Comparison of ENCODE assay signal across 10 cellular contexts in genomic region chr2:174594451-174594850, GRCh38. TPM values are rescaled to one million over a fixed set of nuclear protein-coding genes. Genes with fewer than 3 reads are reported as not detected.
A peak's percentile ranks its signal among the peaks of the same experiment; 100 is the strongest.
DNase-seq lines count a peak whose midpoint lies in the region; ATAC-seq, FAIRE-seq and TF ChIP-seq lines count a peak whose summit lies in the region.
"Had no signal": no experiment of that assay in that cellular context is flagged by ENCODE, and none has a peak within 500 bp of the region (broad histone marks: within the 10 kb centered on the region; RNA-seq: fewer than 3 reads in every experiment).

No MANE protein-coding gene starts in this region.

- H3K27ac ChIP-seq in SK-N-MC (peak overlapping the region; percentile 98), endothelial cell of umbilical vein (ENCODE audit: insufficient read depth, low read depth, low read length) (peak overlapping the region; percentile 70)

- no TSS peak for BruUV-seq in endothelial cell of umbilical vein (replicated peaks; lab: Mats Ljungman, UMichigan)

- no peaks in the 10 kb centered on the region for H3K79me2 ChIP-seq in endothelial cell of umbilical vein (ENCODE audit: control insufficient read depth, insufficient read depth, low read length)

- no peak for DNase-seq in activated CD8-positive, alpha-beta memory T cell treated with anti-CD3 and anti-CD28 coated beads, Interleukin-2, amount 10 ng/mL, durations not matched to agents 7 days and 5 days
- no peak for DNase-seq in activated CD8-positive, alpha-beta memory T cell treated with anti-CD3 and anti-CD28 coated beads for 24 hours
- DNase-seq in SK-N-MC (ENCODE audit: low read depth, low spot score) (no peak), endothelial cell of umbilical vein (ENCODE audit: low read depth, low spot score) (no peak), 8988T (no peak), NCI-H128 (lab: John Stamatoyannopoulos, UW; ENCODE audit: unreplicated experiment) (no peak)
- no peak for DNase-seq in stimulated activated effector memory CD8-positive, alpha-beta T cell treated with anti-CD3 and anti-CD28 coated beads, Interleukin-12 subunit alpha, Interleukin-12 subunit beta, amount 100 ng/mL, for 72 hours (ENCODE audit: low spot score in 2 of 2)
- DNase-seq: NCI-H526 treated with DMSO at 0.1 percent for 48 hours; stimulated activated CD4-positive, alpha-beta T cell treated with anti-CD3 and anti-CD28 coated beads, Interleukin-1b, Interleukin-23, amount 100 ng/mL, for 48 hours had no signal

- peak overlapping the region; percentile 91 for H3K4me3 Mint-ChIP-seq in activated CD8-positive, alpha-beta memory T cell treated with anti-CD3 and anti-CD28 coated beads, Interleukin-2, amount 10 ng/mL, durations not matched to agents 7 days and 5 days
- H3K4me3 Mint-ChIP-seq in stimulated activated effector memory CD8-positive, alpha-beta T cell treated with anti-CD3 and anti-CD28 coated beads, Interleukin-12 subunit alpha, Interleukin-12 subunit beta, amount 100 ng/mL, for 72 hours: peak overlapping the region; percentile 74

- H3K4me1 ChIP-seq in endothelial cell of umbilical vein (ENCODE audit: control insufficient read depth, extremely low read depth, insufficient read depth, low read length): peaks cover 43% of the 10 kb centered on the region

- TF ChIP-seq CTCF in endothelial cell of umbilical vein (IDR thresholded peaks at IDR 0.05; ENCODE audit: extremely low read depth in 1 of 2, insufficient read depth in 1 of 2, low read depth in 1 of 2, low read length in 2 of 2): no peak

- no peaks in the 10 kb centered on the region for H3K27me3 Mint-ChIP-seq in activated CD8-positive, alpha-beta memory T cell treated with anti-CD3 and anti-CD28 coated beads, Interleukin-2, amount 10 ng/mL, durations not matched to agents 7 days and 5 days

- H3K4me1 Mint-ChIP-seq in activated CD8-positive, alpha-beta memory T cell treated with anti-CD3 and anti-CD28 coated beads, Interleukin-2, amount 10 ng/mL, durations not matched to agents 7 days and 5 days: peaks cover 48% of the 10 kb centered on the region
- peaks cover 56% of the 10 kb centered on the region for H3K4me1 Mint-ChIP-seq in stimulated activated effector memory CD8-positive, alpha-beta T cell treated with anti-CD3 and anti-CD28 coated beads, Interleukin-12 subunit alpha, Interleukin-12 subunit beta, amount 100 ng/mL, for 72 hours

- H2AFZ ChIP-seq in endothelial cell of umbilical vein (ENCODE audit: low read depth, low read length): no peak overlapping the region

- POLR2A ChIA-PET in endothelial cell of umbilical vein (lab: Charles Lee): no interaction called here

- no peak for FAIRE-seq in endothelial cell of umbilical vein (lab: Jason Lieb, UNC)

- no peak overlapping the region for H3K4me3 ChIP-seq in SK-N-MC
- no peak overlapping the region for H3K4me3 ChIP-seq in endothelial cell of umbilical vein (replicated peaks in 1 of 3; ENCODE audit: insufficient read depth in 1 of 3, low read depth in 1 of 3, low read length in 3 of 3)

- dilution Hi-C loops in endothelial cell of umbilical vein (cut with MboI; ENCODE audit: extremely low pct_ligation_motif_present, low sequenced_read_pairs): no loop called here

- intact Hi-C loops in endothelial cell of umbilical vein (cut with micrococcal nuclease): loop anchor here (5.0 to 10.0 kb wide), 2 partner anchors 88 to 410 kb away; partner anchors contain the start of gene CHN1

- ATAC-seq in activated CD8-positive, alpha-beta memory T cell treated with anti-CD3 and anti-CD28 coated beads, Interleukin-2, amount 10 ng/mL, durations not matched to agents 7 days and 5 days: no peak
- ATAC-seq in stimulated activated effector memory CD8-positive, alpha-beta T cell treated with anti-CD3 and anti-CD28 coated beads, Interleukin-12 subunit alpha, Interleukin-12 subunit beta, amount 100 ng/mL, for 72 hours: no peak
- ATAC-seq in GM21619 (IDR thresholded peaks at IDR 0.05; ENCODE audit: unreplicated experiment): no peak

- H3K36me3 Mint-ChIP-seq in activated CD8-positive, alpha-beta memory T cell treated with anti-CD3 and anti-CD28 coated beads, Interleukin-2, amount 10 ng/mL, durations not matched to agents 7 days and 5 days: peaks cover 71% of the 10 kb centered on the region
- peaks cover 84% of the 10 kb centered on the region for H3K36me3 Mint-ChIP-seq in stimulated activated effector memory CD8-positive, alpha-beta T cell treated with anti-CD3 and anti-CD28 coated beads, Interleukin-12 subunit alpha, Interleukin-12 subunit beta, amount 100 ng/mL, for 72 hours

- H3K9ac ChIP-seq in SK-N-MC (ENCODE audit: insufficient read length) (peak overlapping the region; percentile 68), endothelial cell of umbilical vein (replicated peaks; ENCODE audit: extremely low read depth, insufficient read depth, low read length) (peak overlapping the region; percentile 68)

- CTCF ChIA-PET in activated CD8-positive, alpha-beta memory T cell treated with anti-CD3 and anti-CD28 coated beads, Interleukin-2, amount 10 ng/mL, durations not matched to agents 7 days and 5 days (lab: Charles Lee): interaction anchor here (0.8 to 5.8 kb wide), 11 partner anchors 8 to 94 kb away, joined by 3 to 70 read pairs (median 6); no protein-coding TSS in a partner anchor
- CTCF ChIA-PET in endothelial cell of umbilical vein (lab: Charles Lee): interaction anchor here (0.8 to 2.6 kb wide), 7 partner anchors 8 to 155 kb away, joined by 3 to 13 read pairs (median 4); no protein-coding TSS in a partner anchor

- no peaks in the 10 kb centered on the region for H3K27me3 ChIP-seq in endothelial cell of umbilical vein (ENCODE audit: control insufficient read depth in 2 of 2, insufficient read depth in 2 of 2, low read length in 2 of 2)

- peak overlapping the region; percentile 75 for H3K4me2 ChIP-seq in endothelial cell of umbilical vein (ENCODE audit: insufficient read depth, low read length)

- TF ChIP-seq POLR2A in endothelial cell of umbilical vein (IDR thresholded peaks at IDR 0.05; ENCODE audit: low read depth, low read length): no peak

- H3K9me1 ChIP-seq in endothelial cell of umbilical vein (replicated peaks; ENCODE audit: control insufficient read depth, extremely low read depth, insufficient read depth, low read length): no peaks in the 10 kb centered on the region

- H3K9me3 ChIP-seq in SK-N-MC (ENCODE audit: low read depth, low read length) (no peaks in the 10 kb centered on the region), endothelial cell of umbilical vein (replicated peaks; ENCODE audit: control insufficient read depth, insufficient read depth, low read length) (no peaks in the 10 kb centered on the region)

- peak overlapping the region; percentile 95 for H3K27ac Mint-ChIP-seq in activated CD8-positive, alpha-beta memory T cell treated with anti-CD3 and anti-CD28 coated beads, Interleukin-2, amount 10 ng/mL, durations not matched to agents 7 days and 5 days
- H3K27ac Mint-ChIP-seq in stimulated activated effector memory CD8-positive, alpha-beta T cell treated with anti-CD3 and anti-CD28 coated beads, Interleukin-12 subunit alpha, Interleukin-12 subunit beta, amount 100 ng/mL, for 72 hours: peak overlapping the region; percentile 99

- H3K36me3 ChIP-seq in SK-N-MC (ENCODE audit: insufficient read depth, low read length): no peaks in the 10 kb centered on the region
- no peaks in the 10 kb centered on the region for H3K36me3 ChIP-seq in endothelial cell of umbilical vein (ENCODE audit: control insufficient read depth in 2 of 2, extremely low read depth in 1 of 2, insufficient read depth in 2 of 2, low read length in 2 of 2)

- H4K20me1 ChIP-seq in endothelial cell of umbilical vein (replicated peaks; ENCODE audit: control insufficient read depth, extremely low read depth, insufficient read depth, low read length): no peaks in the 10 kb centered on the region

- no peaks in the 10 kb centered on the region for H3K9me3 Mint-ChIP-seq in activated CD8-positive, alpha-beta memory T cell treated with anti-CD3 and anti-CD28 coated beads, Interleukin-2, amount 10 ng/mL, durations not matched to agents 7 days and 5 days (ENCODE audit: low read depth)
- H3K9me3 Mint-ChIP-seq in stimulated activated effector memory CD8-positive, alpha-beta T cell treated with anti-CD3 and anti-CD28 coated beads, Interleukin-12 subunit alpha, Interleukin-12 subunit beta, amount 100 ng/mL, for 72 hours: no peaks in the 10 kb centered on the region

TF ChIP-seq in endothelial cell of umbilical vein, 7 proteins besides CTCF, POLR2A, EP300 and RAD21:
- TF ChIP-seq FOS (IDR thresholded peaks at IDR 0.05; ENCODE audit: borderline replicate concordance, insufficient read depth, low read length): no peak
- no peak for TF ChIP-seq EZH2 (IDR thresholded peaks at IDR 0.05; ENCODE audit: borderline replicate concordance, low read depth, low read length, severe bottlenecking)

RNA-seq across cellular contexts. Expression of gene WIPF1, which starts 3.2 kb away (rescaled TPM):
- total RNA-seq in activated CD8-positive, alpha-beta memory T cell treated with anti-CD3 and anti-CD28 coated beads, Interleukin-2, amount 10 ng/mL, durations not matched to agents 7 days and 5 days: 100 to 1,000 TPM; 465 to 588 TPM
- 42.0 and 44.2 TPM in 2 replicates for total RNA-seq in endothelial cell of umbilical vein
- 15.3 and 17.5 TPM in 2 replicates for polyA plus RNA-seq in endothelial cell of umbilical vein
- 12.9 and 16.3 TPM in 2 replicates for polyA plus RNA-seq in endothelial cell of umbilical vein (2011; cell fraction: cytosol; rRNA removed)
- 14.6 and 15.2 TPM in 2 replicates for polyA plus RNA-seq in endothelial cell of umbilical vein (2011; cell fraction: nucleus; rRNA removed)
- 21.6 and 27.5 TPM in 2 replicates for polyA plus RNA-seq in endothelial cell of umbilical vein (2012)
- 10.7 and 12.6 TPM in 2 replicates for polyA minus RNA-seq in endothelial cell of umbilical vein
- not detected for polyA minus RNA-seq in endothelial cell of umbilical vein (2011; cell fraction: cytosol; rRNA and poly(A)+ RNA removed)
- polyA minus RNA-seq in endothelial cell of umbilical vein (2011; cell fraction: nucleus; rRNA and poly(A)+ RNA removed): 20.8 and 24.5 TPM in 2 replicates

Comparison
In these comparisons a context has a peak if more than half of its experiments do, and no peak if none do; other contexts are left out.
1. RNA of gene WIPF1, which starts 3.2 kb away (total RNA-seq): 465 to 588 TPM in activated CD8-positive, alpha-beta memory T cell treated with anti-CD3 and anti-CD28 coated beads, Interleukin-2, amount 10 ng/mL, durations not matched to agents 7 days and 5 days; 42.0 to 44.2 TPM in endothelial cell of umbilical vein; every median in the first group is over 10 times any median in the second.